16 cellular contexts compared by ENCODE assay signal in the genomic region with DNA sequence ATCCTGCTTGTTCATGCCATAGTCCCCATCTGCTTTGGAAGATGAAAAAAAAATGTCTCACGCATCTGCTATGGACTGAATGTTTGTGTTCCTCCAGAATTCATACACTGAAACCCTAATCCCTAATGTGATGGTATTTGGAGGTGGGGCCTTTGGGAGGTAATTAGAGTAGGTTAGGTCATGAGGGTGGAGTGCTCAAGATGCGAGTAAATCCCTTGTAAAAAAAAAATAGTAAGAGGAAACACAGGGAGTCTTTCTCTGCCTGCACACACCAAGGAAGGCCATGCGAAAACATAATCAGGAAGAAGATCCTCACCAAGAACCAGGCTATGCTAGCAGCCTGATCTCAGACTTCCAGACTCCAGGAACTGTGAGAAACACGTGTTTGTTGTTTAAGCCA.
"Had no signal": no experiment of that assay in that cellular context is flagged by ENCODE, and none has a peak within 500 bp of the region (broad histone marks: within the 10 kb centered on the region; RNA-seq: fewer than 3 reads in every experiment).

No MANE protein-coding gene starts in this region.

- H3K4me3 ChIP-seq: ascending aorta, dorsolateral prefrontal cortex, esophagus squamous epithelium, right atrium auricular region, skin epidermis, stomach, thoracic aorta had no signal

- H3K4me3 Mint-ChIP-seq: activated CD4-positive, alpha-beta memory T cell treated with anti-CD3 and anti-CD28 coated beads, Interleukin-2, amount 10 ng/mL, durations not matched to agents 7 days and 5 days; activated T-cell treated with anti-CD3 and anti-CD28 coated beads, Interleukin-2, amount 50 U/mL, for 72 hours had no signal

- H3K4me1 ChIP-seq: ascending aorta, esophagus squamous epithelium, foreskin keratinocyte, right atrium auricular region, stomach had no signal

- H3K4me1 Mint-ChIP-seq: activated CD4-positive, alpha-beta memory T cell treated with anti-CD3 and anti-CD28 coated beads, Interleukin-2, amount 10 ng/mL, durations not matched to agents 7 days and 5 days had no signal

- DNase-seq: activated CD4-positive, alpha-beta memory T cell treated with anti-CD3 and anti-CD28 coated beads, Interleukin-2, amount 10 ng/mL, durations not matched to agents 7 days and 5 days; activated CD8-positive, alpha-beta memory T cell treated with anti-CD3 and anti-CD28 coated beads, Interleukin-2, amount 50 U/mL, for 4 hours; activated naive CD4-positive, alpha-beta T cell; activated T-cell treated with anti-CD3 and anti-CD28 coated beads, Interleukin-2, amount 50 U/mL, for 72 hours; dorsolateral prefrontal cortex; esophagus squamous epithelium; foreskin keratinocyte; head of caudate nucleus; stimulated activated CD4-positive, alpha-beta T cell treated with anti-CD3 and anti-CD28 coated beads, Interleukin-4, amount 100 ng/mL, for 4 hours; stomach; T1000 had no signal

- H3K36me3 ChIP-seq: ascending aorta, right atrium auricular region, stomach, thoracic aorta had no signal

- H3K27ac Mint-ChIP-seq: activated CD4-positive, alpha-beta memory T cell treated with anti-CD3 and anti-CD28 coated beads, Interleukin-2, amount 10 ng/mL, durations not matched to agents 7 days and 5 days; activated T-cell treated with anti-CD3 and anti-CD28 coated beads, Interleukin-2, amount 50 U/mL, for 72 hours had no signal

- H3K27me3 Mint-ChIP-seq: activated CD4-positive, alpha-beta memory T cell treated with anti-CD3 and anti-CD28 coated beads, Interleukin-2, amount 10 ng/mL, durations not matched to agents 7 days and 5 days had no signal

- H3K27me3 ChIP-seq: ascending aorta, dorsolateral prefrontal cortex, esophagus squamous epithelium, foreskin keratinocyte, right atrium auricular region, stomach had no signal

- H3K9me3 ChIP-seq: esophagus squamous epithelium, right atrium auricular region, stomach, thoracic aorta had no signal

- H3K27ac ChIP-seq: ascending aorta, esophagus squamous epithelium, foreskin keratinocyte, right atrium auricular region, skin epidermis, stomach, thoracic aorta had no signal

- ATAC-seq: activated T-cell treated with anti-CD3 and anti-CD28 coated beads, Interleukin-2, amount 50 U/mL, for 72 hours; foreskin keratinocyte; left lobe of liver had no signal
